In genomic region chr11:47783087-47783610, GRCh38 we compare ENCODE assay signal across 23 cellular contexts.
"Had no signal": no experiment of that assay in that cellular context is flagged by ENCODE, and none has a peak within 500 bp of the region (broad histone marks: within the 10 kb centered on the region; RNA-seq: fewer than 3 reads in every experiment).

No MANE protein-coding gene starts in this region.

- ATAC-seq: activated CD8-positive, alpha-beta memory T cell treated with anti-CD3 and anti-CD28 coated beads, Interleukin-2, amount 10 ng/mL, durations not matched to agents 7 days and 5 days; activated CD8-positive, alpha-beta T cell treated with anti-CD3 and anti-CD28 coated beads for 36 hours; activated naive CD4-positive, alpha-beta T cell treated with anti-CD3 and anti-CD28 coated beads, Interleukin-2, amount 50 U/mL, for 72 hours; effector memory CD8-positive, alpha-beta T cell; stimulated activated naive B cell treated with anti-CD40 and anti-IgM and Interleukin-4, amounts not matched to agents 10 μg/mL and 1 μg/mL and 100 μg/mL, for 72 hours had no signal

- H3K27ac ChIP-seq: colonic mucosa, dorsolateral prefrontal cortex, esophagus squamous epithelium, sigmoid colon, SK-N-MC, thoracic aorta, upper lobe of left lung had no signal

- H3K27me3 ChIP-seq: colonic mucosa, dorsolateral prefrontal cortex, esophagus squamous epithelium, sigmoid colon, upper lobe of left lung had no signal

- H3K4me1 ChIP-seq: colonic mucosa, esophagus squamous epithelium, sigmoid colon, upper lobe of left lung had no signal

- H3K4me3 ChIP-seq: colonic mucosa, dorsolateral prefrontal cortex, esophagus squamous epithelium, sigmoid colon, SK-N-MC, smooth muscle cell, thoracic aorta, upper lobe of left lung had no signal

- H3K4me2 ChIP-seq: smooth muscle cell had no signal

- H3K9me3 ChIP-seq: colonic mucosa, esophagus squamous epithelium, sigmoid colon, thoracic aorta, upper lobe of left lung had no signal

- FAIRE-seq: astrocyte had no signal

- DNase-seq: activated CD4-positive, alpha-beta T cell treated with anti-CD3 and anti-CD28 coated beads, Interleukin-2, amount 10 ng/mL, durations not matched to agents 24 days and 14 days; activated CD8-positive, alpha-beta memory T cell treated with anti-CD3 and anti-CD28 coated beads, Interleukin-2, amount 10 ng/mL, durations not matched to agents 7 days and 5 days; activated CD8-positive, alpha-beta T cell treated with anti-CD3 and anti-CD28 coated beads for 36 hours; activated T-cell treated with anti-CD3 and anti-CD28 coated beads for 4 hours; dorsolateral prefrontal cortex; effector memory CD8-positive, alpha-beta T cell; esophagus squamous epithelium; immature natural killer cell; mesendoderm; naive B cell; occipital lobe; sigmoid colon; stimulated activated CD4-positive, alpha-beta T cell treated with anti-CD3 and anti-CD28 coated beads, Interleukin-2, amount 100 ng/mL, for 48 hours; stimulated activated CD8-positive, alpha-beta memory T cell treated with anti-CD3 and anti-CD28 coated beads, Interleukin-4, amount 100 ng/mL, for 48 hours; stimulated activated naive B cell treated with anti-CD40 and anti-IgM and Interleukin-4, amounts not matched to agents 10 μg/mL and 1 μg/mL and 100 μg/mL, for 72 hours; SW 1271; upper lobe of left lung had no signal
